13 cellular contexts compared by ENCODE assay signal in the genomic region with DNA sequence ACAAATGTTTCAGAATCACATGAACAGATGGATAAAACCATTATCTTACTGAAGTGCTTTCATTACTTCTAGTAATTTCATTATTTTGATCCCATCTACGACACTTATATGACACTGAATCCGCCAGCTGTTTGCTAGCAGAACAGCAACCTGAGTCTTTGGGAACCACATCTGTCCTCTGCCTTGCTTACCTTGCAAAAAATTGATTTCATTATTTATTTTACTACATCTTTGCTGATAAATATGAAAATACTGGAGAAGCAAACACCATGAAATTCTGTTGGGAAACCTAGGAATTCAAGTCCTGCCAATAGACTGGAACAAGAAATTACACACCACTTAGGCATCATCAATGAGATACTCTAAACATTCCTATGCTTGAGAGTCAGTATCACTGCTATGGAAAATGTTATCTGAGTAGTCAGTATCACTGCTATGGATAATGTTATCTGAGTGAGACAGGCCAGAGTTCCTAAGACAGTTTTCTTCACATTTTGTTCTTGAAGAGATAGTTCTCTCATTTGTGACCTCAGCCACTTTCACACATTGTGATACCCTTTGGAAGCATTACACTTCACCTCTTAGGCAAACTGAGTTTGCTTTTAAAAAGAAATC.
DNase-seq lines count a peak whose midpoint lies in the region; ATAC-seq and TF ChIP-seq lines count a peak whose summit lies in the region.
"Had no signal": no experiment of that assay in that cellular context is flagged by ENCODE, and none has a peak within 500 bp of the region (broad histone marks: within the 10 kb centered on the region; RNA-seq: fewer than 3 reads in every experiment).

No MANE protein-coding gene starts in this region.

- TF ChIP-seq CTCF in cardiac fibroblast (IDR thresholded peaks at IDR 0.05; ENCODE audit: low read depth, low read length): no peak

- DNase-seq in cardiac fibroblast (ENCODE audit: low read depth in 2 of 2) (peak; percentile 77 to 82), myocyte (ENCODE audit: low read depth) (peak; percentile 30), NCI-H1092 (lab: John Stamatoyannopoulos, UW) (no peak), pons (ENCODE audit: low spot score) (no peak)
- DNase-seq: GF-D8; kidney; NCI-H2081; NK-92 treated with Interleukin-12 subunit alpha and Interleukin-12 subunit beta, amount 100 ng/mL, for 24 hours had no signal

- ATAC-seq in GM18867 (IDR thresholded peaks at IDR 0.05; ENCODE audit: unreplicated experiment): peak; percentile 1
- ATAC-seq in HG03521 (IDR thresholded peaks at IDR 0.05; ENCODE audit: unreplicated experiment): peak; percentile 8
- no peak for ATAC-seq in HG03196 (IDR thresholded peaks at IDR 0.05; ENCODE audit: unreplicated experiment)
- ATAC-seq in HG03045 (IDR thresholded peaks at IDR 0.05; ENCODE audit: unreplicated experiment): no peak
- ATAC-seq: activated CD4-positive, CD25-positive, alpha-beta regulatory T cell treated with anti-CD3 and anti-CD28 coated beads, Interleukin-2, amount 50 U/mL, for 24 hours had no signal

- no peak overlapping the region for H3K4me3 ChIP-seq in cardiac fibroblast (replicated peaks in 1 of 2; ENCODE audit: low read depth in 2 of 2, low read length in 2 of 2)

Comparison
In these comparisons a context has a peak if more than half of its experiments do, and no peak if none do; other contexts are left out.
1. ATAC-seq: peak in GM18867 (single experiment) and HG03521 (single experiment); none in HG03196 (single experiment) and HG03045 (single experiment).
2. DNase-seq: peak in cardiac fibroblast (2 of 2) and myocyte (single experiment); none in NCI-H1092 (single experiment) and pons (single experiment).